In the genomic region with DNA sequence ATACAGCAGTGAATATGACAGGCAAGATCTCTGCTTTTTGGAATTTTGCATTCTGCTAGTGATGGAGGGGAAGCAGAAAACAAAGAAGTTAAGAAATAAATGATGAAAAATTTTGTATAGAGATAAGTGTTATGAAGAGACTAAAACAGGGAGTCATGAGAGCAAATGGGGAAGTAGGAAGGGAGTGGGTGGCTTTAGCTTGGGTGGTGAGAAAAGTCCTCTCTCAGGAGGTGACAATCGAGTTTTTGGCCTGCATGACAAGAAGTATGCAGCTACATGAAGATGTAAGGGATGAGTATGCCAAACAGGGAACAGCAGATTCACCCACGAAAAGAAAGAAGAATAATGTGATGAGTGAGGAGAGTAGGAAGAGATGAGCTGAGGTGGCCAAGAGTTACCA, we compare ENCODE assay signal across 21 cellular contexts.
"Had no signal": no experiment of that assay in that cellular context is flagged by ENCODE, and none has a peak within 500 bp of the region (broad histone marks: within the 10 kb centered on the region; RNA-seq: fewer than 3 reads in every experiment).

No MANE protein-coding gene starts in this region.

- DNase-seq: activated CD4-positive, alpha-beta T cell treated with anti-CD3 and anti-CD28 coated beads for 48 hours; activated CD4-positive, alpha-beta T cell treated with anti-CD3 and anti-CD28 coated beads, Interleukin-2, amount 50 U/mL, for 4 hours; activated CD4-positive, CD25-positive, alpha-beta regulatory T cell treated with anti-CD3 and anti-CD28 coated beads, Interleukin-2, amount 50 U/mL, for 72 hours; activated CD8-positive, alpha-beta memory T cell treated with anti-CD3 and anti-CD28 coated beads, Interleukin-2, amount 10 ng/mL, durations not matched to agents 7 days and 5 days; activated effector memory CD4-positive, alpha-beta T cell treated with Interleukin-2 at 50 U/mL for 16 hours; activated naive CD4-positive, alpha-beta T cell; activated T-cell treated with anti-CD3 and anti-CD28 coated beads, Interleukin-2, amount 50 U/mL, for 24 hours; aorta; caudate nucleus; colonic mucosa; MV-4-11; NCI-H1105; NCI-H1436; NCI-H1694 treated with DMSO at 0.1 percent for 48 hours; NCI-H2081; NCI-H446; NCI-H524; SIG-M5; T-helper 17 cell; T-helper 9 cell had no signal

- ATAC-seq: activated CD8-positive, alpha-beta memory T cell treated with anti-CD3 and anti-CD28 coated beads, Interleukin-2, amount 10 ng/mL, durations not matched to agents 7 days and 5 days; T-helper 17 cell; WTC11 had no signal
